ENCODE assay signal across 8 cellular contexts in the genomic region with DNA sequence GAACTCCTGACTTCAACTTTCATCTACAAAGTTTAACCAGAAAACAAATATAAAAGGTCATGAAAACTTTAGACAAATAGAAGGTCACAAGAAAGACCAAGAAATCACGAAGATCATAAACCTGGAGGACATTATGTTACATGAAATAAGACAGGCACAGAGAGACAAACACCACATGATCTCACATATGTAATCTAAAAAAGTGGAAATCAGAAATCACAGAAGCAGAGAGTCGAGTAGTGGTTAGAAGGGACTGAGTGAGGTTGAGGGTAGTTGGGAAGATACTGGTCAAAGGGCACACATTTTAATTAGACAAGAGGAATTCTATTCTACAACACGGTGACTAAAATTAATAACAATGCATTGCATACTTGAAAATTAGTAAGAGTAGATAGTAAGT. TPM values are rescaled to one million over a fixed set of nuclear protein-coding genes. Genes with fewer than 3 reads are reported as not detected.
DNase-seq lines count a peak whose midpoint lies in the region; ATAC-seq, FAIRE-seq and TF ChIP-seq lines count a peak whose summit lies in the region.

No MANE protein-coding gene starts in this region.

- peaks cover 24% of the 10 kb centered on the region for H3K36me3 ChIP-seq in HUES64 (ENCODE audit: insufficient read depth, low read length)
- H3K36me3 ChIP-seq in astrocyte (ENCODE audit: insufficient read depth, low read length): no peaks in the 10 kb centered on the region
- H3K36me3 ChIP-seq in muscle layer of duodenum (ENCODE audit: control insufficient read depth in 1 of 2, insufficient read depth in 2 of 2, low read length in 2 of 2): peaks cover 5 to 14% of the 10 kb centered on the region in 2 donors
- peaks cover 0 to 20% of the 10 kb centered on the region in 2 donors for H3K36me3 ChIP-seq in gastroesophageal sphincter

- peaks cover 29% of the 10 kb centered on the region for H3K79me2 ChIP-seq in astrocyte (ENCODE audit: insufficient read depth, low read length)

- H3K9me3 Mint-ChIP-seq in Calu3 (ENCODE audit: low read depth, unreplicated experiment) (no peaks in the 10 kb centered on the region), astrocyte (ENCODE audit: unreplicated experiment) (peaks cover 1% of the 10 kb centered on the region)

- ATAC-seq in gastroesophageal sphincter (no peak), GM19455 (IDR thresholded peaks at IDR 0.05; ENCODE audit: unreplicated experiment) (no peak)

- no peak for DNase-seq in Calu3
- DNase-seq in astrocyte (ENCODE audit: low read depth): no peak
- DNase-seq in hypothalamus (lab: John Stamatoyannopoulos, UW): no peak
- no peak for DNase-seq in putamen (ENCODE audit: low spot score)

- FAIRE-seq in astrocyte (lab: Jason Lieb, UNC): no peak

- H3K27me3 ChIP-seq in HUES64 (ENCODE audit: insufficient read depth, low read length) (no peaks in the 10 kb centered on the region), astrocyte (ENCODE audit: insufficient read depth, low read length) (no peaks in the 10 kb centered on the region), muscle layer of duodenum (ENCODE audit: low read depth, low read length) (no peaks in the 10 kb centered on the region), gastroesophageal sphincter (no peaks in the 10 kb centered on the region)

- BruUV-seq in Calu3 (replicated peaks; lab: Mats Ljungman, UMichigan): no TSS peak

- H3K4me2 ChIP-seq in astrocyte (ENCODE audit: low read length): peak overlapping the region; percentile 96

- no peaks in the 10 kb centered on the region for H3K27me3 Mint-ChIP-seq in Calu3 (ENCODE audit: unreplicated experiment)
- H3K27me3 Mint-ChIP-seq in astrocyte (ENCODE audit: low read depth, unreplicated experiment): no peaks in the 10 kb centered on the region

- CTCF ChIA-PET in Calu3 (lab: Charles Lee): no interaction called here

- H3K4me1 ChIP-seq in HUES64 (ENCODE audit: insufficient read depth, low read length) (peaks cover 11% of the 10 kb centered on the region; the same call in 1 of the 2 replicates), astrocyte (ENCODE audit: insufficient read depth, low read length) (peaks cover 18% of the 10 kb centered on the region), muscle layer of duodenum (ENCODE audit: control insufficient read depth in 1 of 2, insufficient read depth in 2 of 2, low read length in 2 of 2) (peaks cover 3 to 4% of the 10 kb centered on the region in 2 donors), gastroesophageal sphincter (peaks cover 0 to 16% (median 9%) of the 10 kb centered on the region in 3 donors)

- TF ChIP-seq EP300 in gastroesophageal sphincter (IDR thresholded peaks at IDR 0.05): no peak

- H3K27ac ChIP-seq in HUES64 (ENCODE audit: low read depth, low read length): no peak overlapping the region
- no peak overlapping the region for H3K27ac ChIP-seq in astrocyte (ENCODE audit: low read depth, low read length)
- H3K27ac ChIP-seq in muscle layer of duodenum (ENCODE audit: low read length): no peak overlapping the region
- H3K27ac ChIP-seq in gastroesophageal sphincter: no peak overlapping the region

- no peaks in the 10 kb centered on the region for H3K9me3 ChIP-seq in HUES64 (ENCODE audit: insufficient read depth, low read depth, low read length)
- no peaks in the 10 kb centered on the region for H3K9me3 ChIP-seq in astrocyte (ENCODE audit: insufficient read depth, low read depth, low read length)
- no peaks in the 10 kb centered on the region for H3K9me3 ChIP-seq in muscle layer of duodenum (ENCODE audit: control insufficient read depth in 1 of 2, low read length in 2 of 2)
- no peaks in the 10 kb centered on the region for H3K9me3 ChIP-seq in gastroesophageal sphincter

- H3K36me3 Mint-ChIP-seq in Calu3 (ENCODE audit: insufficient read depth, unreplicated experiment) (peaks cover 36% of the 10 kb centered on the region), astrocyte (ENCODE audit: low read depth, unreplicated experiment) (no peaks in the 10 kb centered on the region)

- peak overlapping the region; percentile 48 for H3K27ac Mint-ChIP-seq in Calu3 (ENCODE audit: unreplicated experiment)
- no peak overlapping the region for H3K27ac Mint-ChIP-seq in astrocyte (ENCODE audit: unreplicated experiment)

- H3K4me1 Mint-ChIP-seq in Calu3 (ENCODE audit: low read depth, unreplicated experiment) (peaks cover 18% of the 10 kb centered on the region), astrocyte (ENCODE audit: low read depth, unreplicated experiment) (peaks cover 12% of the 10 kb centered on the region)

- H3K4me3 Mint-ChIP-seq in Calu3 (ENCODE audit: low read depth, unreplicated experiment) (peak overlapping the region; percentile 69), astrocyte (ENCODE audit: unreplicated experiment) (peak overlapping the region; percentile 66)

- WGBS in HUES64: 88% methylated on average over 2 of the region's 3 CpGs
- whole genome bisulfite sequencing in gastroesophageal sphincter (ENCODE audit: low coverage in 1 of 2), 2 donors: 32 to 54% methylated on average over 3 of the region's 3 CpGs

- no peak overlapping the region for H2AFZ ChIP-seq in astrocyte (ENCODE audit: low read depth, low read length)

- no peak for TF ChIP-seq CTCF in Calu3 (IDR thresholded peaks at IDR 0.05; ENCODE audit: unreplicated experiment)
- TF ChIP-seq CTCF in astrocyte (IDR thresholded peaks at IDR 0.05; ENCODE audit: insufficient read depth, low read depth, low read length): no peak
- no peak for TF ChIP-seq CTCF in gastroesophageal sphincter (IDR thresholded peaks at IDR 0.05)

- H3K4me3 ChIP-seq in HUES64 (ENCODE audit: low read length) (peak overlapping the region; percentile 75), astrocyte (ENCODE audit: insufficient read depth, low read depth, low read length) (peak overlapping the region; percentile 7), muscle layer of duodenum (ENCODE audit: low read depth in 1 of 2, low read length in 2 of 2) (peak overlapping the region; percentile 27 to 36), gastroesophageal sphincter (peak overlapping the region in 1 of 2 donors; percentile 59)

- TF ChIP-seq POLR2A in gastroesophageal sphincter (IDR thresholded peaks at IDR 0.05): no peak

- H3K9ac ChIP-seq in HUES64 (ENCODE audit: low read depth, low read length) (no peak overlapping the region), astrocyte (ENCODE audit: low read length) (no peak overlapping the region)

- H4K20me1 ChIP-seq in astrocyte (ENCODE audit: insufficient read depth, low read length): no peaks in the 10 kb centered on the region

- intact Hi-C loops in Calu3 (cut with micrococcal nuclease; ENCODE audit: unreplicated experiment): no loop called here

RNA-seq across cellular contexts. Expression of gene GCFC2, which starts 1.4 kb away (rescaled TPM):
- total RNA-seq in Calu3 (2022) (18.2 and 25.6 TPM in 2 replicates), astrocyte (10.7 and 12.3 TPM in 2 replicates), gastroesophageal sphincter (10 to 100 TPM; 14.2 to 33.6 (median 22.8) TPM)
- polyA plus RNA-seq in HUES64 (2013, experiment 1 of 2): 15.6 TPM
- polyA plus RNA-seq in HUES64 (2013, experiment 2 of 2): 15.8 TPM
